9 cellular contexts compared by ENCODE assay signal in genomic region chr14:88825503-88825902, GRCh38. TPM values are rescaled to one million over a fixed set of nuclear protein-coding genes. Genes with fewer than 3 reads are reported as not detected.
DNase-seq lines count a peak whose midpoint lies in the region; ATAC-seq and TF ChIP-seq lines count a peak whose summit lies in the region.
"Had no signal": no experiment of that assay in that cellular context is flagged by ENCODE, and none has a peak within 500 bp of the region (broad histone marks: within the 10 kb centered on the region; RNA-seq: fewer than 3 reads in every experiment).

No MANE protein-coding gene starts in this region.

- peaks cover 12% of the 10 kb centered on the region for H3K27me3 Mint-ChIP-seq in activated CD8-positive, alpha-beta memory T cell treated with anti-CD3 and anti-CD28 coated beads, Interleukin-2, amount 10 ng/mL, durations not matched to agents 7 days and 5 days
- H3K27me3 Mint-ChIP-seq in activated B cell treated with CpG ODN at 0.5 μM for 24 hours: peaks cover 3% of the 10 kb centered on the region
- peaks cover under 1% of the 10 kb centered on the region for H3K27me3 Mint-ChIP-seq in stimulated activated naive CD8-positive, alpha-beta T cell treated with anti-CD3 and anti-CD28 coated beads, Interleukin-15, amount 100 ng/mL, for 72 hours

- peak overlapping the region; percentile 78 for H3K4me3 Mint-ChIP-seq in activated CD8-positive, alpha-beta memory T cell treated with anti-CD3 and anti-CD28 coated beads, Interleukin-2, amount 10 ng/mL, durations not matched to agents 7 days and 5 days
- H3K4me3 Mint-ChIP-seq in activated B cell treated with CpG ODN at 0.5 μM for 24 hours: peak overlapping the region; percentile 88
- peak overlapping the region; percentile 77 to 99 for H3K4me3 Mint-ChIP-seq in stimulated activated naive CD8-positive, alpha-beta T cell treated with anti-CD3 and anti-CD28 coated beads, Interleukin-15, amount 100 ng/mL, for 72 hours

- ATAC-seq in activated CD8-positive, alpha-beta memory T cell treated with anti-CD3 and anti-CD28 coated beads, Interleukin-2, amount 10 ng/mL, durations not matched to agents 7 days and 5 days: no peak
- no peak for ATAC-seq in activated B cell treated with CpG ODN at 0.5 μM for 24 hours (ENCODE audit: low read depth)
- no peak for ATAC-seq in stimulated activated naive CD8-positive, alpha-beta T cell treated with anti-CD3 and anti-CD28 coated beads, Interleukin-15, amount 100 ng/mL, for 72 hours

- H3K27me3 ChIP-seq in iPS-15b (ENCODE audit: control insufficient read depth, insufficient read depth, low read length): no peaks in the 10 kb centered on the region

- H3K4me1 Mint-ChIP-seq in activated CD8-positive, alpha-beta memory T cell treated with anti-CD3 and anti-CD28 coated beads, Interleukin-2, amount 10 ng/mL, durations not matched to agents 7 days and 5 days: peaks cover 13% of the 10 kb centered on the region
- H3K4me1 Mint-ChIP-seq in activated B cell treated with CpG ODN at 0.5 μM for 24 hours: peaks cover 15% of the 10 kb centered on the region
- peaks cover 8% of the 10 kb centered on the region for H3K4me1 Mint-ChIP-seq in stimulated activated naive CD8-positive, alpha-beta T cell treated with anti-CD3 and anti-CD28 coated beads, Interleukin-15, amount 100 ng/mL, for 72 hours

- H3K4me1 ChIP-seq in iPS-15b (ENCODE audit: control insufficient read depth, insufficient read depth, low read length): no peaks in the 10 kb centered on the region

- CTCF ChIA-PET in activated CD8-positive, alpha-beta memory T cell treated with anti-CD3 and anti-CD28 coated beads, Interleukin-2, amount 10 ng/mL, durations not matched to agents 7 days and 5 days (lab: Charles Lee): interaction anchor here (0.6 to 2.3 kb wide), 3 partner anchors 34 to 610 kb away, joined by 3 to 9 read pairs (median 3); no protein-coding TSS in a partner anchor
- CTCF ChIA-PET in activated B cell treated with CpG ODN at 0.5 μM for 24 hours (lab: Charles Lee): interaction anchor here (3.0 kb wide), 1 partner anchor 158 kb away, joined by 9 read pairs; no protein-coding TSS in a partner anchor

- intact Hi-C loops in activated B cell treated with CpG ODN at 0.5 μM for 24 hours (cut with micrococcal nuclease): loop anchor here (2.0 to 10.0 kb wide), 5 partner anchors 263 to 1933 kb away; partner anchors contain the start of genes CALM1, PSMC1 and ZC3H14

- H3K36me3 Mint-ChIP-seq in activated CD8-positive, alpha-beta memory T cell treated with anti-CD3 and anti-CD28 coated beads, Interleukin-2, amount 10 ng/mL, durations not matched to agents 7 days and 5 days: no peaks in the 10 kb centered on the region
- H3K36me3 Mint-ChIP-seq in activated B cell treated with CpG ODN at 0.5 μM for 24 hours (ENCODE audit: low read depth): no peaks in the 10 kb centered on the region

- H3K9ac ChIP-seq in iPS-15b (ENCODE audit: low read depth, low read length): no peak overlapping the region

- no peaks in the 10 kb centered on the region for H3K9me3 ChIP-seq in iPS-15b (ENCODE audit: control insufficient read depth, insufficient read depth, low read length)

- POLR2A ChIA-PET in activated B cell treated with CpG ODN at 0.5 μM for 24 hours (lab: Charles Lee): interaction anchor here (1.0 kb wide), 1 partner anchor 1557 kb away, joined by 5 read pairs; no protein-coding TSS in a partner anchor

- no peaks in the 10 kb centered on the region for H3K36me3 ChIP-seq in iPS-15b (ENCODE audit: control insufficient read depth, insufficient read depth, low read length)

- H3K27ac Mint-ChIP-seq in activated CD8-positive, alpha-beta memory T cell treated with anti-CD3 and anti-CD28 coated beads, Interleukin-2, amount 10 ng/mL, durations not matched to agents 7 days and 5 days: peak overlapping the region; percentile 28
- no peak overlapping the region for H3K27ac Mint-ChIP-seq in activated B cell treated with CpG ODN at 0.5 μM for 24 hours
- peak overlapping the region in 1 of 2 donors; percentile 61 for H3K27ac Mint-ChIP-seq in stimulated activated naive CD8-positive, alpha-beta T cell treated with anti-CD3 and anti-CD28 coated beads, Interleukin-15, amount 100 ng/mL, for 72 hours

- no peak for TF ChIP-seq CTCF in activated B cell treated with CpG ODN at 0.5 μM for 24 hours (IDR thresholded peaks at IDR 0.05)

- no peaks in the 10 kb centered on the region for H3K9me3 Mint-ChIP-seq in activated CD8-positive, alpha-beta memory T cell treated with anti-CD3 and anti-CD28 coated beads, Interleukin-2, amount 10 ng/mL, durations not matched to agents 7 days and 5 days (ENCODE audit: low read depth)
- H3K9me3 Mint-ChIP-seq in activated B cell treated with CpG ODN at 0.5 μM for 24 hours: no peaks in the 10 kb centered on the region
- H3K9me3 Mint-ChIP-seq in stimulated activated naive CD8-positive, alpha-beta T cell treated with anti-CD3 and anti-CD28 coated beads, Interleukin-15, amount 100 ng/mL, for 72 hours: no peaks in the 10 kb centered on the region

- no peak for DNase-seq in activated CD8-positive, alpha-beta memory T cell treated with anti-CD3 and anti-CD28 coated beads, Interleukin-2, amount 10 ng/mL, durations not matched to agents 7 days and 5 days
- no peak for DNase-seq in activated CD8-positive, alpha-beta memory T cell treated with anti-CD3 and anti-CD28 coated beads, Interleukin-2, amount 50 U/mL, for 48 hours
- DNase-seq in activated B cell treated with CpG ODN at 0.5 μM for 24 hours (no peak), KG1 (lab: John Stamatoyannopoulos, UW) (no peak), C1 segment of cervical spinal cord (lab: John Stamatoyannopoulos, UW) (no peak), cortex of kidney (lab: John Stamatoyannopoulos, UW) (no peak)
- no peak for DNase-seq in stimulated activated naive CD8-positive, alpha-beta T cell treated with anti-CD3 and anti-CD28 coated beads, Interleukin-15, amount 100 ng/mL, for 72 hours
- DNase-seq: COR-L47 had no signal

- H3K4me3 ChIP-seq in iPS-15b (ENCODE audit: low read depth, low read length): peak overlapping the region; percentile 92

RNA-seq across cellular contexts. Expression of gene TTC8, which starts 1.1 kb away (rescaled TPM):
- total RNA-seq in activated CD8-positive, alpha-beta memory T cell treated with anti-CD3 and anti-CD28 coated beads, Interleukin-2, amount 10 ng/mL, durations not matched to agents 7 days and 5 days: 1 to 10 TPM; 1.4 to 2.5 TPM
- 4.8 and 6.0 TPM in 2 replicates for total RNA-seq in activated B cell treated with CpG ODN at 0.5 μM for 24 hours

RNA-seq across cellular contexts. Expression of gene EML5, which starts 32.8 kb away (rescaled TPM):
- total RNA-seq in activated CD8-positive, alpha-beta memory T cell treated with anti-CD3 and anti-CD28 coated beads, Interleukin-2, amount 10 ng/mL, durations not matched to agents 7 days and 5 days: 1 to 10 TPM; 2.3 to 3.7 TPM
- total RNA-seq in activated B cell treated with CpG ODN at 0.5 μM for 24 hours: 3.8 and 5.0 TPM in 2 replicates
